ENCODE assay signal across 25 cellular contexts in the genomic region with DNA sequence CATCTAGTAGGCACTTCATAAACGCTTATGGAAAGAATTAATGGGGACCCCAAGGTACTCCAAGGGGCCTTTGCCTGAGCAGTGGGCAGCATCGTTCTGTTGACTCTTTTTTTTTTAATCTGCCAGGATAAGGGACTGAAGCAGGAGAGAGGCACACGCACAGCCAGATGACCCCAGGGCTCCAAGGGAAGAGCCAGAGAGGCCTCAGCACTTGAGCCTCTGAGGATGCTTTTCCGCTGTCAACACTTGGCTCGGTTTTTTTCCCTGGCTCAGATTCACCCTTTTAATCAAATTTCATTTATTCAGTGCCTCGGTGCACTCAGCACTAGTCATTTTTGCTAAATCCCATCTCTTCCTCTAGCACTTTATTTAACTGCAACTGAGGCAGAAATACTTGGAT.
"Had no signal": no experiment of that assay in that cellular context is flagged by ENCODE, and none has a peak within 500 bp of the region (broad histone marks: within the 10 kb centered on the region; RNA-seq: fewer than 3 reads in every experiment).

No MANE protein-coding gene starts in this region.

- H3K27me3 ChIP-seq: ovary, stomach, suprapubic skin, tibial artery, upper lobe of right lung had no signal

- H3K27ac Mint-ChIP-seq: mesothelial cell of epicardium; natural killer cell; progenitor cell of endocrine pancreas; stimulated activated naive B cell treated with anti-CD40 and anti-IgM and Interleukin-4, amounts not matched to agents 10 μg/mL and 1 μg/mL and 100 μg/mL, for 72 hours had no signal

- H3K4me3 ChIP-seq: lung, ovary, skin epidermis, stomach, suprapubic skin, thoracic aorta, tibial artery, upper lobe of right lung had no signal

- H3K4me1 ChIP-seq: stomach had no signal

- H3K27ac ChIP-seq: ovary, stomach, suprapubic skin, thoracic aorta, tibial artery, upper lobe of right lung had no signal

- H3K4me1 Mint-ChIP-seq: natural killer cell; stimulated activated naive B cell treated with anti-CD40 and anti-IgM and Interleukin-4, amounts not matched to agents 10 μg/mL and 1 μg/mL and 100 μg/mL, for 72 hours had no signal

- H3K36me3 ChIP-seq: ovary, stomach, suprapubic skin, thoracic aorta, tibial artery, upper lobe of right lung had no signal

- DNase-seq: hippocampal formation; kidney glomerular epithelial cell; left cardiac atrium; mesendoderm; naive B cell; natural killer cell; ovary; stimulated activated CD4-positive, alpha-beta T cell treated with anti-CD3 and anti-CD28 coated beads, Interleukin-12 subunit alpha, Interleukin-12 subunit beta, amount 100 ng/mL, for 4 hours; stimulated activated CD4-positive, alpha-beta T cell treated with anti-CD3 and anti-CD28 coated beads, Interleukin-15, amount 100 ng/mL, for 24 hours; stimulated activated CD4-positive, alpha-beta T cell treated with anti-CD3 and anti-CD28 coated beads, Interleukin-2, amount 100 ng/mL, for 24 hours; stimulated activated CD4-positive, alpha-beta T cell treated with anti-CD3 and anti-CD28 coated beads, Interleukin-4, amount 100 ng/mL, for 1 hour; stimulated activated naive B cell treated with anti-CD40 and anti-IgM and Interleukin-4, amounts not matched to agents 10 μg/mL and 1 μg/mL and 100 μg/mL, for 72 hours; stimulated activated naive CD8-positive, alpha-beta T cell treated with anti-CD3 and anti-CD28 coated beads, Interleukin-15, Interleukin-2, amounts not matched to agents 100 U/mL and 50 U/mL, for 24 hours; stomach; tibial artery; trophoblast cell; upper lobe of right lung had no signal

- ATAC-seq: left lobe of liver; natural killer cell; sciatic nerve; stimulated activated naive B cell treated with anti-CD40 and anti-IgM and Interleukin-4, amounts not matched to agents 10 μg/mL and 1 μg/mL and 100 μg/mL, for 72 hours; stimulated activated naive CD8-positive, alpha-beta T cell treated with anti-CD3 and anti-CD28 coated beads, Interleukin-15, Interleukin-2, amounts not matched to agents 100 U/mL and 50 U/mL, for 24 hours; upper lobe of right lung had no signal

- H3K9me3 Mint-ChIP-seq: mesothelial cell of epicardium; naive B cell; natural killer cell; stimulated activated naive B cell treated with anti-CD40 and anti-IgM and Interleukin-4, amounts not matched to agents 10 μg/mL and 1 μg/mL and 100 μg/mL, for 72 hours had no signal

- H3K36me3 Mint-ChIP-seq: mesothelial cell of epicardium; naive B cell; natural killer cell; stimulated activated naive B cell treated with anti-CD40 and anti-IgM and Interleukin-4, amounts not matched to agents 10 μg/mL and 1 μg/mL and 100 μg/mL, for 72 hours had no signal

- H3K9me3 ChIP-seq: ovary, stomach, suprapubic skin, thoracic aorta, tibial artery, upper lobe of right lung had no signal

- H3K4me3 Mint-ChIP-seq: mesothelial cell of epicardium; naive B cell; natural killer cell; stimulated activated naive B cell treated with anti-CD40 and anti-IgM and Interleukin-4, amounts not matched to agents 10 μg/mL and 1 μg/mL and 100 μg/mL, for 72 hours had no signal
